Comparison of ENCODE assay signal across 1 cellular context in genomic region chr17:59332890-59333377, GRCh38.
TF ChIP-seq lines count a peak whose summit lies in the region.

No MANE protein-coding gene starts in this region.

TF ChIP-seq in GM23338, 12 proteins besides CTCF, POLR2A, EP300 and RAD21 (continued from another document):
- TF ChIP-seq, protein P1, sequence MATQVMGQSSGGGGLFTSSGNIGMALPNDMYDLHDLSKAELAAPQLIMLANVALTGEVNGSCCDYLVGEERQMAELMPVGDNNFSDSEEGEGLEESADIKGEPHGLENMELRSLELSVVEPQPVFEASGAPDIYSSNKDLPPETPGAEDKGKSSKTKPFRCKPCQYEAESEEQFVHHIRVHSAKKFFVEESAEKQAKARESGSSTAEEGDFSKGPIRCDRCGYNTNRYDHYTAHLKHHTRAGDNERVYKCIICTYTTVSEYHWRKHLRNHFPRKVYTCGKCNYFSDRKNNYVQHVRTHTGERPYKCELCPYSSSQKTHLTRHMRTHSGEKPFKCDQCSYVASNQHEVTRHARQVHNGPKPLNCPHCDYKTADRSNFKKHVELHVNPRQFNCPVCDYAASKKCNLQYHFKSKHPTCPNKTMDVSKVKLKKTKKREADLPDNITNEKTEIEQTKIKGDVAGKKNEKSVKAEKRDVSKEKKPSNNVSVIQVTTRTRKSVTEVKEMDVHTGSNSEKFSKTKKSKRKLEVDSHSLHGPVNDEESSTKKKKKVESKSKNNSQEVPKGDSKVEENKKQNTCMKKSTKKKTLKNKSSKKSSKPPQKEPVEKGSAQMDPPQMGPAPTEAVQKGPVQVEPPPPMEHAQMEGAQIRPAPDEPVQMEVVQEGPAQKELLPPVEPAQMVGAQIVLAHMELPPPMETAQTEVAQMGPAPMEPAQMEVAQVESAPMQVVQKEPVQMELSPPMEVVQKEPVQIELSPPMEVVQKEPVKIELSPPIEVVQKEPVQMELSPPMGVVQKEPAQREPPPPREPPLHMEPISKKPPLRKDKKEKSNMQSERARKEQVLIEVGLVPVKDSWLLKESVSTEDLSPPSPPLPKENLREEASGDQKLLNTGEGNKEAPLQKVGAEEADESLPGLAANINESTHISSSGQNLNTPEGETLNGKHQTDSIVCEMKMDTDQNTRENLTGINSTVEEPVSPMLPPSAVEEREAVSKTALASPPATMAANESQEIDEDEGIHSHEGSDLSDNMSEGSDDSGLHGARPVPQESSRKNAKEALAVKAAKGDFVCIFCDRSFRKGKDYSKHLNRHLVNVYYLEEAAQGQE (IDR thresholded peaks at IDR 0.05; ENCODE audit: unreplicated experiment): no peak
